Comparison of ENCODE assay signal across 14 cellular contexts in the genomic region with DNA sequence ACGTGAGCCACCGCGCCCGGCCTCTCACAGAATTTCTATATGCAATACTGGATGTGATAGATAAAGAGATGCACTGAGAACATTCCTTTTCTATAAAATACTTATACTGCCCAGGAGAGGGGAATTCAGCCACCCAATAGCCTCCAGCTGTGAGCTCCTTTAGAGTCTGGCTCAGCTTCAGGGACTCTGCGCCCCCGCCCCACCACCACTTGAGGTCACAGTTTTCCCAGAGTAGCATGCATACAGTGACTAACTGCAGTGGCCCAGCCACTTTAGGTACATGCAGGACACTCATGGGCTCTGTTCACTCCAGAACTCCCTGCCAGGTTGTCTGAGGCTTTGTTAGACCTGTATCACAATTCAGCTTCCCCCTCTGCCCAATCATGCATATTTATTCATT.
DNase-seq lines count a peak whose midpoint lies in the region; ATAC-seq and TF ChIP-seq lines count a peak whose summit lies in the region.
"Had no signal": no experiment of that assay in that cellular context is flagged by ENCODE, and none has a peak within 500 bp of the region (broad histone marks: within the 10 kb centered on the region; RNA-seq: fewer than 3 reads in every experiment).

No MANE protein-coding gene starts in this region.

- no peak overlapping the region for H3K4ac ChIP-seq in H9 (ENCODE audit: low read depth, low read length)

- no peak overlapping the region for H3K9ac ChIP-seq in H9 (ENCODE audit: extremely low read depth, insufficient read length, low read length)

- H3K56ac ChIP-seq in H9 (ENCODE audit: insufficient read length, low read depth, low read length) = no peak overlapping the region

- H3K9me3 Mint-ChIP-seq in H9 = no peaks in the 10 kb centered on the region
- H3K9me3 Mint-ChIP-seq: CD4-positive, alpha-beta T cell had no signal

- H4K91ac ChIP-seq in H9 (ENCODE audit: insufficient read length, low read depth, low read length) = no peak overlapping the region

- no peaks in the 10 kb centered on the region for H3K4me1 ChIP-seq in H9 (ENCODE audit: insufficient read depth, low read length)

- H3K4me3 Mint-ChIP-seq in H9 = no peak overlapping the region
- H3K4me3 Mint-ChIP-seq: B cell; CD4-positive, alpha-beta T cell had no signal

- H2BK120ac ChIP-seq in H9 (ENCODE audit: low read depth, low read length, poor library complexity, severe bottlenecking) = no peak overlapping the region

- no peak overlapping the region for H3K18ac ChIP-seq in H9 (ENCODE audit: insufficient read length, low read depth, low read length)

- TF ChIP-seq CTCF in H9 (conservative IDR thresholded peaks at IDR 0.05) = no peak
- no peak for TF ChIP-seq CTCF in brain microvascular endothelial cell (IDR thresholded peaks at IDR 0.05; ENCODE audit: low read depth, low read length, missing control alignments)

- no peak overlapping the region for H2BK12ac ChIP-seq in H9 (ENCODE audit: insufficient read length, low read depth, low read length)

- DNase-seq in ELF-1 (ENCODE audit: low read depth, low spot score) (peak; percentile 7), H9 (peak; percentile 35), UCSD-AML1 (lab: John Stamatoyannopoulos, UW; ENCODE audit: unreplicated experiment) (peak; percentile 32), islet precursor cell (peak; percentile 77), brain microvascular endothelial cell (no peak), glomerular visceral epithelial cell (ENCODE audit: extremely low spot score) (no peak)
- DNase-seq: C1 segment of cervical spinal cord; Calu3; CD4-positive, alpha-beta T cell; DMS 273 treated with DMSO at 0.1 percent for 48 hours; DMS79 had no signal

- WGBS in H9 (ENCODE audit: extremely low coverage, insufficient read length, low lambda C conversion rate) = no CpG with 5 or more reads among the region's 6 CpGs

- H3K36me3 Mint-ChIP-seq in H9 (ENCODE audit: insufficient read depth in 1 of 3, low read depth in 3 of 3) = no peaks in the 10 kb centered on the region; a peak in 1 of 7 replicates

- H3K79me1 ChIP-seq in H9 (ENCODE audit: insufficient read depth, low read depth, low read length, poor library complexity, severe bottlenecking) = no peaks in the 10 kb centered on the region

- H2BK5ac ChIP-seq in H9 (ENCODE audit: insufficient read length, low read length) = no peak overlapping the region

- no peaks in the 10 kb centered on the region for H4K20me1 ChIP-seq in H9 (ENCODE audit: control insufficient read depth, insufficient read depth, insufficient read length)

- no peaks in the 10 kb centered on the region for H3K23me2 ChIP-seq in H9 (ENCODE audit: insufficient read length, low read depth, low read length, poor library complexity, severe bottlenecking)

- H3K23ac ChIP-seq in H9 (ENCODE audit: insufficient read length, low read depth, low read length) = no peak overlapping the region

- peaks cover 8% of the 10 kb centered on the region for H3K27me3 Mint-ChIP-seq in H9 (ENCODE audit: low read depth)
- H3K27me3 Mint-ChIP-seq: B cell had no signal

- ATAC-seq in HG02981 (IDR thresholded peaks at IDR 0.05; ENCODE audit: unreplicated experiment) = no peak
- ATAC-seq: HCT116 had no signal

- H3K36me3 ChIP-seq in brain microvascular endothelial cell (replicated peaks) = no peaks in the 10 kb centered on the region

- H3K9me3 ChIP-seq in H9 (ENCODE audit: control insufficient read depth, low read depth, low read length) = no peaks in the 10 kb centered on the region

- no peaks in the 10 kb centered on the region for H3K27me3 ChIP-seq in H9 (ENCODE audit: insufficient read depth, low read length)
- no peaks in the 10 kb centered on the region for H3K27me3 ChIP-seq in brain microvascular endothelial cell (replicated peaks)

- no peak overlapping the region for H3K27ac Mint-ChIP-seq in H9
- H3K27ac Mint-ChIP-seq: B cell; CD4-positive, alpha-beta T cell had no signal

- no peak overlapping the region for H2AK5ac ChIP-seq in H9 (ENCODE audit: insufficient read length, low read length)

- H3K4me2 ChIP-seq in H9 (ENCODE audit: insufficient read depth, insufficient read length, low read length) = no peak overlapping the region

- in situ Hi-C loops in brain microvascular endothelial cell (cut with HindIII; ENCODE audit: low pct_ligation_motif_present, low sequenced_read_pairs) = no loop called here

- H4K5ac ChIP-seq in H9 (ENCODE audit: insufficient read length, low read depth, low read length) = no peak overlapping the region

- H3K4me1 Mint-ChIP-seq in H9 = no peaks in the 10 kb centered on the region
- H3K4me1 Mint-ChIP-seq: B cell had no signal

- no peak overlapping the region for H3K27ac ChIP-seq in H9 (ENCODE audit: insufficient read length, low read depth, low read length)
- no peak overlapping the region for H3K27ac ChIP-seq in brain microvascular endothelial cell

- no peak overlapping the region for H3T11ph ChIP-seq in H9 (ENCODE audit: low read length)

- H2BK15ac ChIP-seq in H9 (ENCODE audit: low read depth, low read length) = no peak overlapping the region

- no peak overlapping the region for H3K4me3 ChIP-seq in brain microvascular endothelial cell (ENCODE audit: low read depth, low read length)

- no peak overlapping the region for H4K8ac ChIP-seq in H9 (replicated peaks; ENCODE audit: insufficient read length, low read depth, low read length)

- no peak overlapping the region for H2AFZ ChIP-seq in H9 (ENCODE audit: low read length)

- H3K79me2 ChIP-seq in H9 (ENCODE audit: insufficient read depth, low read length) = no peaks in the 10 kb centered on the region

- H3K14ac ChIP-seq in H9 (ENCODE audit: insufficient read depth, low read length) = no peak overlapping the region

- no peak overlapping the region for H2BK20ac ChIP-seq in H9 (ENCODE audit: low read depth, low read length, poor library complexity, severe bottlenecking)

Comparison
In these comparisons a context has a peak if more than half of its experiments do, and no peak if none do; other contexts are left out.
1. DNase-seq: peak in ELF-1 (single experiment), H9 (single experiment), UCSD-AML1 (single experiment) and islet precursor cell (single experiment); none in brain microvascular endothelial cell (single experiment) and glomerular visceral epithelial cell (single experiment).